In the genomic region with DNA sequence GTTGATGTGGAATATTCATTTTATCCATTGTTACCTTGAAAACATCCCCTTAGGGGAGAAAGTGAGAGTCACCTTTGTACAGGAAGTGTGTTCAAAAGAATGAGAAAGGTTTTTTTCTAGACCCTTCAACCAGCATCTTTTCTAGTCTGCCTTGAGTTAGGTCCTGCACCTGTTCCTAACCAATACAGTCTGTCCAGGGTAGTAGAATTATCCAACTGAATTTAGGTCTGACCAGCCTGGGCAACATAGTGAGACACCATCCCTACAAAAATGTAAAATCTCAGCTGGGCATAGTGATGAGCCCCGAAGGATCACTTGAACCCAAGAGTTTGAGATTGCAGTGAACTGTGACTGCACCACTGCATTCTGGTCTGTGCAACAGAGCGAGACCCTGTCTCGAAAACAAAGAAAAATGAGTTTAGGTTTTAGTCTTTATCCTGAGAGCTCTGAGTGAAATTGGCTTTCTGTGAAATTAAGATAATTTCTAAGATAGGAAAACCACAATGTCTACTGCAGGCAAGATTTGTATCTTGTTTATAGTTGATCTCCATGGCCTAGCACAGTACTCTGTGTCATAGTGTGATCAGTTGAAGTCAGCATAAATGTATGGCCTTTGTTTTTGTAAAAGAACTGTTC, we compare ENCODE assay signal across 9 cellular contexts. TPM values are rescaled to one million over a fixed set of nuclear protein-coding genes. Genes with fewer than 3 reads are reported as not detected.
DNase-seq lines count a peak whose midpoint lies in the region; ATAC-seq lines count a peak whose summit lies in the region.
"Had no signal": no experiment of that assay in that cellular context is flagged by ENCODE, and none has a peak within 500 bp of the region (broad histone marks: within the 10 kb centered on the region; RNA-seq: fewer than 3 reads in every experiment).

No MANE protein-coding gene starts in this region.

- no peaks in the 10 kb centered on the region for H3K9me3 ChIP-seq in SK-N-MC (ENCODE audit: low read depth, low read length)

- H3K36me3 Mint-ChIP-seq in activated CD8-positive, alpha-beta memory T cell treated with anti-CD3 and anti-CD28 coated beads, Interleukin-2, amount 10 ng/mL, durations not matched to agents 7 days and 5 days, result peaks cover 10% of the 10 kb centered on the region
- peaks cover 23% of the 10 kb centered on the region for H3K36me3 Mint-ChIP-seq in stimulated activated memory B cell treated with anti-CD40 and anti-IgM and Interleukin-4, amounts not matched to agents 10 μg/mL and 1 μg/mL and 100 μg/mL, for 72 hours

- H3K27me3 Mint-ChIP-seq in activated CD8-positive, alpha-beta memory T cell treated with anti-CD3 and anti-CD28 coated beads, Interleukin-2, amount 10 ng/mL, durations not matched to agents 7 days and 5 days, result no peaks in the 10 kb centered on the region
- H3K27me3 Mint-ChIP-seq in stimulated activated memory B cell treated with anti-CD40 and anti-IgM and Interleukin-4, amounts not matched to agents 10 μg/mL and 1 μg/mL and 100 μg/mL, for 72 hours, result no peaks in the 10 kb centered on the region

- ATAC-seq in activated CD8-positive, alpha-beta memory T cell treated with anti-CD3 and anti-CD28 coated beads, Interleukin-2, amount 10 ng/mL, durations not matched to agents 7 days and 5 days, result peak; percentile 94
- ATAC-seq in HG02840 (IDR thresholded peaks at IDR 0.05; ENCODE audit: low FRiP score, unreplicated experiment), result peak; percentile 72
- ATAC-seq in stimulated activated memory B cell treated with anti-CD40 and anti-IgM and Interleukin-4, amounts not matched to agents 10 μg/mL and 1 μg/mL and 100 μg/mL, for 72 hours, result peak; percentile 64

- no peak overlapping the region for H3K4me3 Mint-ChIP-seq in activated CD8-positive, alpha-beta memory T cell treated with anti-CD3 and anti-CD28 coated beads, Interleukin-2, amount 10 ng/mL, durations not matched to agents 7 days and 5 days
- H3K4me3 Mint-ChIP-seq in stimulated activated memory B cell treated with anti-CD40 and anti-IgM and Interleukin-4, amounts not matched to agents 10 μg/mL and 1 μg/mL and 100 μg/mL, for 72 hours, result no peak overlapping the region
- H3K4me3 Mint-ChIP-seq: H9 had no signal

- peak; percentile 41 for DNase-seq in activated CD8-positive, alpha-beta memory T cell treated with anti-CD3 and anti-CD28 coated beads, Interleukin-2, amount 10 ng/mL, durations not matched to agents 7 days and 5 days
- no peak for DNase-seq in activated CD8-positive, alpha-beta memory T cell treated with anti-CD3 and anti-CD28 coated beads, Interleukin-2, amount 50 U/mL, for 48 hours
- DNase-seq in SK-N-MC (ENCODE audit: low read depth, low spot score), result peak; percentile 12
- DNase-seq in amniotic stem cell (lab: John Stamatoyannopoulos, UW), result no peak
- no peak for DNase-seq in SW480 (ENCODE audit: low spot score)
- DNase-seq in NCI-H526 treated with DMSO at 0.1 percent for 48 hours (lab: John Stamatoyannopoulos, UW), result no peak
- DNase-seq: H9 had no signal

- H3K4me3 ChIP-seq in SK-N-MC, result no peak overlapping the region

- no peaks in the 10 kb centered on the region for H3K36me3 ChIP-seq in SK-N-MC (ENCODE audit: insufficient read depth, low read length)

- no peaks in the 10 kb centered on the region for H3K9me3 Mint-ChIP-seq in activated CD8-positive, alpha-beta memory T cell treated with anti-CD3 and anti-CD28 coated beads, Interleukin-2, amount 10 ng/mL, durations not matched to agents 7 days and 5 days (ENCODE audit: low read depth)
- H3K9me3 Mint-ChIP-seq in stimulated activated memory B cell treated with anti-CD40 and anti-IgM and Interleukin-4, amounts not matched to agents 10 μg/mL and 1 μg/mL and 100 μg/mL, for 72 hours, result no peaks in the 10 kb centered on the region
- H3K9me3 Mint-ChIP-seq: H9 had no signal

- H3K27ac ChIP-seq in SK-N-MC, result no peak overlapping the region

- H3K9ac ChIP-seq in SK-N-MC (ENCODE audit: insufficient read length), result no peak overlapping the region

- CTCF ChIA-PET in activated CD8-positive, alpha-beta memory T cell treated with anti-CD3 and anti-CD28 coated beads, Interleukin-2, amount 10 ng/mL, durations not matched to agents 7 days and 5 days (lab: Charles Lee), result no interaction called here

- H3K27ac Mint-ChIP-seq in activated CD8-positive, alpha-beta memory T cell treated with anti-CD3 and anti-CD28 coated beads, Interleukin-2, amount 10 ng/mL, durations not matched to agents 7 days and 5 days, result peak overlapping the region; percentile 53
- peak overlapping the region; percentile 77 for H3K27ac Mint-ChIP-seq in stimulated activated memory B cell treated with anti-CD40 and anti-IgM and Interleukin-4, amounts not matched to agents 10 μg/mL and 1 μg/mL and 100 μg/mL, for 72 hours
- H3K27ac Mint-ChIP-seq: H9 had no signal

- peaks cover 23% of the 10 kb centered on the region for H3K4me1 Mint-ChIP-seq in activated CD8-positive, alpha-beta memory T cell treated with anti-CD3 and anti-CD28 coated beads, Interleukin-2, amount 10 ng/mL, durations not matched to agents 7 days and 5 days
- H3K4me1 Mint-ChIP-seq in stimulated activated memory B cell treated with anti-CD40 and anti-IgM and Interleukin-4, amounts not matched to agents 10 μg/mL and 1 μg/mL and 100 μg/mL, for 72 hours, result peaks cover 38% of the 10 kb centered on the region
- H3K4me1 Mint-ChIP-seq: H9 had no signal

RNA-seq across cellular contexts. Expression of gene ARHGAP5, which starts 25.2 kb away (rescaled TPM):
- total RNA-seq in activated CD8-positive, alpha-beta memory T cell treated with anti-CD3 and anti-CD28 coated beads, Interleukin-2, amount 10 ng/mL, durations not matched to agents 7 days and 5 days, result 10 to 100 TPM; 25.8 to 29.4 TPM

Comparison
In these comparisons a context has a peak if more than half of its experiments do, and no peak if none do; other contexts are left out.
1. DNase-seq: peak in activated CD8-positive, alpha-beta memory T cell treated with anti-CD3 and anti-CD28 coated beads, Interleukin-2, amount 10 ng/mL, durations not matched to agents 7 days and 5 days (single experiment) and SK-N-MC (single experiment); none in activated CD8-positive, alpha-beta memory T cell treated with anti-CD3 and anti-CD28 coated beads, Interleukin-2, amount 50 U/mL, for 48 hours (single experiment), amniotic stem cell (single experiment), SW480 (single experiment) and NCI-H526 treated with DMSO at 0.1 percent for 48 hours (single experiment).
2. Peak in every context shown above with its lines, with median percentiles within 50 percentile points of each other: ATAC-seq.